In the genomic region with DNA sequence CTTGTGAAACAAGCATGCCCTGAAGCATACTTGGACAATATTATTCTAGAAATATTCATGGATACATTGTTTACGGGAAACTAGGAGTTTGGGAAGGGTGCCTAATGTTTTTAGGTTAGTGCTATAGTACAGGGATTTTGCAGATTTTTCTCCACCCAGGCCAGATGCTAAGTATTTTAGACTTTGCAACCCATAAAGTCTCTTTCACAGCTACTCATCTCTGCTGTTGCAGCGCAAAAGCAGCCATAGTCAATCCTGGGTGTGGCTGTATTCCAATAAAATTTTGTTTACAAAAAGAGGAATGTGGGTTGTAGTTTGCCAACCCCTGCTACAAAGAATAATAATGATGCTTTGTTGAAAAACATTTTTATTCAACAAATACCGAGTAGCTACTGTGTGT, we compare ENCODE assay signal across 19 cellular contexts.
"Had no signal": no experiment of that assay in that cellular context is flagged by ENCODE, and none has a peak within 500 bp of the region (broad histone marks: within the 10 kb centered on the region; RNA-seq: fewer than 3 reads in every experiment).

No MANE protein-coding gene starts in this region.

- H3K4me1 ChIP-seq: adrenal gland had no signal

- ATAC-seq: activated CD8-positive, alpha-beta T cell treated with anti-CD3 and anti-CD28 coated beads, Interleukin-2, amount 10 ng/mL, durations not matched to agents 7 days and 5 days; K562 had no signal

- H3K36me3 ChIP-seq: adrenal gland had no signal

- H3K9me3 ChIP-seq: adrenal gland had no signal

- DNase-seq: activated CD4-positive, alpha-beta T cell treated with anti-CD3 and anti-CD28 coated beads for 48 hours; activated CD4-positive, alpha-beta T cell treated with anti-CD3 and anti-CD28 coated beads, Interleukin-2, amount 50 U/mL, for 4 hours; activated CD4-positive, CD25-positive, alpha-beta regulatory T cell treated with anti-CD3 and anti-CD28 coated beads, Interleukin-2, amount 50 U/mL, for 72 hours; activated CD8-positive, alpha-beta memory T cell treated with anti-CD3 and anti-CD28 coated beads, Interleukin-2, amount 50 U/mL, for 48 hours; activated CD8-positive, alpha-beta T cell treated with anti-CD3 and anti-CD28 coated beads, Interleukin-2, amount 10 ng/mL, durations not matched to agents 7 days and 5 days; activated naive CD4-positive, alpha-beta T cell treated with anti-CD3 and anti-CD28 coated beads, Interleukin-2, amount 50 U/mL, for 16 hours; activated naive CD8-positive, alpha-beta T cell treated with anti-CD3 and anti-CD28 coated beads, Interleukin-2, amount 10 ng/mL, durations not matched to agents 7 days and 5 days; activated T-cell treated with anti-CD3 and anti-CD28 coated beads, Interleukin-2, amount 50 U/mL, for 1 hour; adrenal gland; anterior cingulate cortex; Kasumi-1; NCI-H1092; NCI-H1417; NCI-H1694; NCI-H2029; NCI-H345; NCI-H524; SHP77 had no signal

- H3K27me3 ChIP-seq: adrenal gland had no signal

- H3K4me3 ChIP-seq: adrenal gland, K562 had no signal

- H3K27ac ChIP-seq: adrenal gland had no signal
